ENCODE assay signal across 11 cellular contexts in genomic region chr14:29906256-29906885, GRCh38. TPM values are rescaled to one million over a fixed set of nuclear protein-coding genes. Genes with fewer than 3 reads are reported as not detected.
DNase-seq lines count a peak whose midpoint lies in the region; ATAC-seq and TF ChIP-seq lines count a peak whose summit lies in the region.
"Had no signal": no experiment of that assay in that cellular context is flagged by ENCODE, and none has a peak within 500 bp of the region (broad histone marks: within the 10 kb centered on the region; RNA-seq: fewer than 3 reads in every experiment).

No MANE protein-coding gene starts in this region.

- no peak overlapping the region for H3K9ac ChIP-seq in neural progenitor cell

- H3K36me3 ChIP-seq in left lung (no peaks in the 10 kb centered on the region), neural progenitor cell (no peaks in the 10 kb centered on the region)
- H3K36me3 ChIP-seq: spleen had no signal

- H3K4me3 ChIP-seq in left lung (no peak overlapping the region), neural progenitor cell (no peak overlapping the region)
- H3K4me3 ChIP-seq: spleen had no signal

- no peaks in the 10 kb centered on the region for H3K79me2 ChIP-seq in neural progenitor cell (ENCODE audit: low read depth)

- peak overlapping the region; percentile 55 to 57 for H3K27ac ChIP-seq in left lung
- H3K27ac ChIP-seq in neural progenitor cell: no peak overlapping the region
- H3K27ac ChIP-seq: spleen had no signal

- peaks cover 2% of the 10 kb centered on the region for H3K36me3 Mint-ChIP-seq in neural progenitor cell
- H3K36me3 Mint-ChIP-seq: stimulated activated effector memory CD8-positive, alpha-beta T cell treated with anti-CD3 and anti-CD28 coated beads, Interleukin-12 subunit alpha, Interleukin-12 subunit beta, amount 100 ng/mL, for 72 hours had no signal

- no peaks in the 10 kb centered on the region for H3F3A ChIP-seq in neural progenitor cell (ENCODE audit: low read depth)

- H3K27me3 ChIP-seq in left lung (no peaks in the 10 kb centered on the region), neural progenitor cell (no peaks in the 10 kb centered on the region)
- H3K27me3 ChIP-seq: spleen had no signal

- H4K20me1 ChIP-seq in neural progenitor cell (ENCODE audit: low read depth): no peaks in the 10 kb centered on the region

- no peak overlapping the region for H3K27ac Mint-ChIP-seq in neural progenitor cell
- H3K27ac Mint-ChIP-seq: stimulated activated effector memory CD8-positive, alpha-beta T cell treated with anti-CD3 and anti-CD28 coated beads, Interleukin-12 subunit alpha, Interleukin-12 subunit beta, amount 100 ng/mL, for 72 hours had no signal

- ATAC-seq in left lung (peak; percentile 83), esophagus mucosa (no peak)
- ATAC-seq: stimulated activated effector memory CD8-positive, alpha-beta T cell treated with anti-CD3 and anti-CD28 coated beads, Interleukin-12 subunit alpha, Interleukin-12 subunit beta, amount 100 ng/mL, for 72 hours had no signal

- peaks cover 3% of the 10 kb centered on the region for H3K27me3 Mint-ChIP-seq in neural progenitor cell (ENCODE audit: insufficient read depth, low read depth)

- peaks cover 0 to 14% of the 10 kb centered on the region in 2 donors for H3K9me3 ChIP-seq in left lung
- H3K9me3 ChIP-seq in neural progenitor cell (ENCODE audit: low read depth): no peaks in the 10 kb centered on the region

- DNase-seq in AG08396 (ENCODE audit: low spot score) (peak; percentile 18), HCEC 1CT (peak; percentile 60), astrocyte of the hippocampus (ENCODE audit: low read depth, low spot score) (peak; percentile 68), left lung (peak in 1 of 2 donors; percentile 40), neural progenitor cell (ENCODE audit: low spot score) (no peak), cortex of kidney (lab: John Stamatoyannopoulos, UW) (no peak), activated gamma-delta T cell (lab: John Stamatoyannopoulos, UW) (no peak)
- DNase-seq: amniotic stem cell, spleen had no signal

- TF ChIP-seq CTCF in left lung (IDR thresholded peaks at IDR 0.05): no peak
- no peak for TF ChIP-seq CTCF in neural progenitor cell (IDR thresholded peaks at IDR 0.05)

- H3K4me1 ChIP-seq in left lung (peaks cover 4 to 5% of the 10 kb centered on the region in 2 donors), neural progenitor cell (no peaks in the 10 kb centered on the region)
- H3K4me1 ChIP-seq: spleen had no signal

- H3K4me1 Mint-ChIP-seq in neural progenitor cell: no peaks in the 10 kb centered on the region
- H3K4me1 Mint-ChIP-seq: stimulated activated effector memory CD8-positive, alpha-beta T cell treated with anti-CD3 and anti-CD28 coated beads, Interleukin-12 subunit alpha, Interleukin-12 subunit beta, amount 100 ng/mL, for 72 hours had no signal

- H3K9me3 Mint-ChIP-seq in neural progenitor cell: peaks cover 7% of the 10 kb centered on the region

- H2AFZ ChIP-seq in neural progenitor cell (replicated peaks): no peak overlapping the region

- H3K4me2 ChIP-seq in neural progenitor cell: no peak overlapping the region

- no peak overlapping the region for H3K4me3 Mint-ChIP-seq in neural progenitor cell
- H3K4me3 Mint-ChIP-seq: stimulated activated effector memory CD8-positive, alpha-beta T cell treated with anti-CD3 and anti-CD28 coated beads, Interleukin-12 subunit alpha, Interleukin-12 subunit beta, amount 100 ng/mL, for 72 hours had no signal

- intact Hi-C loops in left lung (cut with DNase I): no loop called here

RNA-seq across cellular contexts. Expression of gene PRKD1, which starts 21.3 kb away (rescaled TPM):
- total RNA-seq in left lung (10 to 100 TPM; 13.6 to 15.5 TPM), neural progenitor cell (ENCODE audit: low replicate concordance) (8.1 and 8.7 TPM in 2 replicates), esophagus mucosa (0.56 TPM)

Comparison
In these comparisons a context has a peak if more than half of its experiments do, and no peak if none do; other contexts are left out.
1. DNase-seq: peak in AG08396 (single experiment), HCEC 1CT (single experiment) and astrocyte of the hippocampus (single experiment); none in neural progenitor cell (single experiment), cortex of kidney (single experiment) and activated gamma-delta T cell (single experiment).